8 cellular contexts compared by ENCODE assay signal in genomic region chr2:65040414-65041261, GRCh38. TPM values are rescaled to one million over a fixed set of nuclear protein-coding genes. Genes with fewer than 3 reads are reported as not detected.
DNase-seq lines count a peak whose midpoint lies in the region; ATAC-seq lines count a peak whose summit lies in the region.

No MANE protein-coding gene starts in this region.

- H3K23ac ChIP-seq in mesenchymal stem cell (ENCODE audit: low read length in 2 of 2): no peak overlapping the region

- DNase-seq in AG08396 (ENCODE audit: low spot score) (peak; percentile 86), NCI-H748 (lab: John Stamatoyannopoulos, UW; ENCODE audit: unreplicated experiment) (peak; percentile 72), mesenchymal stem cell (peak; percentile 81)
- DNase-seq in activated CD4-positive, alpha-beta T cell treated with anti-CD3 and anti-CD28 coated beads, Interleukin-2, amount 50 U/mL, for 48 hours: peak; percentile 79 to 85
- DNase-seq in stimulated activated CD8-positive, alpha-beta memory T cell treated with anti-CD3 and anti-CD28 coated beads, Interleukin-15, amount 100 ng/mL, for 1 hour (ENCODE audit: low read depth): peak; percentile 61

- no peak overlapping the region for H2BK120ac ChIP-seq in mesenchymal stem cell (ENCODE audit: low read depth, low read length)

- no peak overlapping the region for H2BK5ac ChIP-seq in mesenchymal stem cell (ENCODE audit: low read depth, low read length, poor library complexity, severe bottlenecking)

- H2BK15ac ChIP-seq in mesenchymal stem cell (ENCODE audit: low read depth, poor library complexity, severe bottlenecking): no peak overlapping the region

- ATAC-seq in GM18867 (IDR thresholded peaks at IDR 0.05; ENCODE audit: unreplicated experiment) (peak; percentile 89), HG03520 (IDR thresholded peaks at IDR 0.05; ENCODE audit: unreplicated experiment) (peak; percentile 61)

- H3K79me1 ChIP-seq in mesenchymal stem cell (replicated peaks; ENCODE audit: low read length, poor library complexity, severe bottlenecking): no peaks in the 10 kb centered on the region

- H3K27ac ChIP-seq in duodenal mucosa (ENCODE audit: low read depth, low read length): no peak overlapping the region
- H3K27ac ChIP-seq in mesenchymal stem cell (ENCODE audit: low read length, poor library complexity, severe bottlenecking): no peak overlapping the region

- H3K14ac ChIP-seq in mesenchymal stem cell (ENCODE audit: low read length in 2 of 2): no peak overlapping the region

- no peaks in the 10 kb centered on the region for H3K27me3 ChIP-seq in duodenal mucosa (ENCODE audit: control insufficient read depth in 1 of 2, insufficient read depth in 2 of 2, low read length in 2 of 2)
- no peaks in the 10 kb centered on the region for H3K27me3 ChIP-seq in mesenchymal stem cell (ENCODE audit: control insufficient read depth in 1 of 2, insufficient read depth in 1 of 2, low read length in 2 of 2)

- H4K8ac ChIP-seq in mesenchymal stem cell (ENCODE audit: low read length): no peak overlapping the region

- no peak overlapping the region for H3K18ac ChIP-seq in mesenchymal stem cell (ENCODE audit: low read depth in 1 of 2, low read length in 2 of 2)

- peak overlapping the region; percentile 67 for H3K4me2 ChIP-seq in mesenchymal stem cell (ENCODE audit: low read length, poor library complexity, severe bottlenecking)

- no peak overlapping the region for H2BK12ac ChIP-seq in mesenchymal stem cell (ENCODE audit: low read length in 2 of 2)

- H3K4ac ChIP-seq in mesenchymal stem cell (ENCODE audit: low read depth in 1 of 2, low read length in 2 of 2): no peak overlapping the region

- H3K9me3 ChIP-seq in duodenal mucosa (ENCODE audit: control insufficient read depth in 1 of 2, low read length in 2 of 2) (peaks cover 5 to 9% of the 10 kb centered on the region in 2 donors), mesenchymal stem cell (ENCODE audit: control insufficient read depth, low read length) (peaks cover 10% of the 10 kb centered on the region)

- H3K36me3 ChIP-seq in duodenal mucosa (ENCODE audit: control insufficient read depth in 1 of 2, insufficient read depth in 2 of 2, low read length in 2 of 2): no peaks in the 10 kb centered on the region
- H3K36me3 ChIP-seq in mesenchymal stem cell (ENCODE audit: control insufficient read depth in 1 of 2, insufficient read depth in 2 of 2, low read depth in 1 of 2, low read length in 2 of 2): no peaks in the 10 kb centered on the region

- 41% methylated on average over 11 of the region's 13 CpGs for WGBS in mesenchymal stem cell

- H3K4me1 ChIP-seq in duodenal mucosa (ENCODE audit: control insufficient read depth in 1 of 2, insufficient read depth in 2 of 2, low read length in 2 of 2): peaks cover under 1 to 3% of the 10 kb centered on the region in 2 donors
- H3K4me1 ChIP-seq in mesenchymal stem cell (ENCODE audit: control insufficient read depth, insufficient read depth, low read depth, low read length): peaks cover 6% of the 10 kb centered on the region

- peak overlapping the region; percentile 9 to 22 for H3K4me3 ChIP-seq in duodenal mucosa (ENCODE audit: low read depth in 1 of 2, low read length in 2 of 2)
- peak overlapping the region in 1 of 2 experiments; percentile 70 for H3K4me3 ChIP-seq in mesenchymal stem cell (ENCODE audit: insufficient read depth in 1 of 2, low read depth in 1 of 2, low read length in 2 of 2)

- H2AK5ac ChIP-seq in mesenchymal stem cell (ENCODE audit: low read length, severe bottlenecking): no peak overlapping the region

- no peak overlapping the region for H2AFZ ChIP-seq in mesenchymal stem cell (ENCODE audit: low read depth, low read length)

- H3K9ac ChIP-seq in duodenal mucosa (ENCODE audit: low read depth in 1 of 2, low read length in 2 of 2): no peak overlapping the region
- peak overlapping the region; percentile 68 for H3K9ac ChIP-seq in mesenchymal stem cell (ENCODE audit: low read length)

- no peak overlapping the region for H4K91ac ChIP-seq in mesenchymal stem cell (ENCODE audit: low read length)

RNA-seq across cellular contexts. Expression of gene CEP68, which starts 15.6 kb away (rescaled TPM):
- 2.9 TPM for polyA plus RNA-seq in mesenchymal stem cell (2013, experiment 1 of 2)
- polyA plus RNA-seq in mesenchymal stem cell (2013, experiment 2 of 2): 3.2 TPM

RNA-seq across cellular contexts. Expression of gene SLC1A4, which starts 51.4 kb away (rescaled TPM):
- polyA plus RNA-seq in mesenchymal stem cell (2013, experiment 1 of 2): 14.3 TPM
- 15.0 TPM for polyA plus RNA-seq in mesenchymal stem cell (2013, experiment 2 of 2)
